In the genomic region with DNA sequence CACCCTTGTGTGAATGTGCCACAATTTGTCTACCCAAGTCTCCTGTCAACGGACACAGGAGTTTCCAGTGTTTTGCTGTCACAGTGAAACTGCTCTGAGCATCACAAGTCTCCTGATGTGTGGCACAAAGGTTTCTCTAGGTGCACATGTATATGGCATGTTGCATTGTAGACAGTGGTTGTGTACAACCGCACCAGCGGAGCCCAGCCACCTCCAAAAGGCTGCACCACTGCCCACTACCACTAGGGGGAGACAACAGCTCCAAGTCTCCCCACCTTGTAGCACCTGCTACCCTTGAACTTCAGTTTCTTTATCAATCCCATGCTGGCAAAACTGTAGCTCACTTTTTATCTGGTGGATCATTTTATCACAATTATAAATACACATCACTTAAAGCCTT, we compare ENCODE assay signal across 7 cellular contexts.
DNase-seq lines count a peak whose midpoint lies in the region; ATAC-seq and TF ChIP-seq lines count a peak whose summit lies in the region.

No MANE protein-coding gene starts in this region.

- no peak overlapping the region for H3K27ac ChIP-seq in Peyer's patch

- H3K27me3 Mint-ChIP-seq in CD14-positive monocyte (ENCODE audit: low read depth in 3 of 3) = peaks cover 0 to 1% (median 0%) of the 10 kb centered on the region in 3 donors

- H3K4me1 Mint-ChIP-seq in CD14-positive monocyte = peaks cover 3% of the 10 kb centered on the region

- H3K36me3 ChIP-seq in Peyer's patch = no peaks in the 10 kb centered on the region

- TF ChIP-seq CTCF in CD14-positive monocyte (IDR thresholded peaks at IDR 0.05) (peak; percentile 56), GM12872 (IDR thresholded peaks at IDR 0.05; ENCODE audit: insufficient read depth, low read depth, low read length) (peak; percentile 73), Peyer's patch (IDR thresholded peaks at IDR 0.05) (peak in 4 of 6 experiments; percentile 22 to 73 (median 53))

- H3K27me3 ChIP-seq in Peyer's patch = no peaks in the 10 kb centered on the region

- H3K9me3 ChIP-seq in Peyer's patch = peaks cover 0 to 11% (median 3%) of the 10 kb centered on the region in 4 donors

- H3K9me3 Mint-ChIP-seq in CD14-positive monocyte = peaks cover 7 to 37% (median 15%) of the 10 kb centered on the region in 7 donors

- DNase-seq in CD14-positive monocyte (ENCODE audit: low spot score) (no peak), Peyer's patch (no peak), kidney tubule cell (ENCODE audit: low spot score) (peak; percentile 29), amniotic stem cell (lab: John Stamatoyannopoulos, UW) (no peak)

- intact Hi-C loops in CD14-positive monocyte (cut with micrococcal nuclease) = no loop called here

- H3K27ac Mint-ChIP-seq in CD14-positive monocyte = no peak overlapping the region

- no peaks in the 10 kb centered on the region for H3K36me3 Mint-ChIP-seq in CD14-positive monocyte

- H3K4me3 ChIP-seq in Peyer's patch = no peak overlapping the region

- TF ChIP-seq POLR2A in Peyer's patch (IDR thresholded peaks at IDR 0.05) = no peak

- ATAC-seq in HG03457 (IDR thresholded peaks at IDR 0.05; ENCODE audit: unreplicated experiment) (no peak), GM19324 (IDR thresholded peaks at IDR 0.05; ENCODE audit: low FRiP score, unreplicated experiment) (no peak)

- no peak overlapping the region for H3K4me3 Mint-ChIP-seq in CD14-positive monocyte

- peaks cover 0 to 5% (median 0%) of the 10 kb centered on the region in 4 donors for H3K4me1 ChIP-seq in Peyer's patch
